ENCODE assay signal across 9 cellular contexts in genomic region chr6:26223213-26223612, GRCh38.
DNase-seq lines count a peak whose midpoint lies in the region; ATAC-seq and TF ChIP-seq lines count a peak whose summit lies in the region.
"Had no signal": no experiment of that assay in that cellular context is flagged by ENCODE, and none has a peak within 500 bp of the region (broad histone marks: within the 10 kb centered on the region; RNA-seq: fewer than 3 reads in every experiment).

No MANE protein-coding gene starts in this region.

- H3K27me3 Mint-ChIP-seq in activated naive CD4-positive, alpha-beta T cell treated with anti-CD3 and anti-CD28 coated beads for 36 hours (ENCODE audit: low read depth), result no peaks in the 10 kb centered on the region
- H3K27me3 Mint-ChIP-seq in T-helper 2 cell treated with Interferon-gamma antibody and Interleukin-4, amounts not matched to agents 5 μg/mL and 100 μg/mL, for 36 hours (ENCODE audit: low read depth), result no peaks in the 10 kb centered on the region
- H3K27me3 Mint-ChIP-seq: dendritic cell treated with granulocyte-macrophage colony-stimulating factor and Interleukin-4, amounts not matched to agents 40 ng/mL and 50 ng/mL, for 4 days had no signal

- no peak for TF ChIP-seq POLR2A in sigmoid colon (IDR thresholded peaks at IDR 0.05)

- H3K36me3 ChIP-seq in endocrine pancreas (ENCODE audit: control insufficient read depth, insufficient read depth, low read length), result peaks cover 2% of the 10 kb centered on the region
- H3K36me3 ChIP-seq in sigmoid colon, result no peaks in the 10 kb centered on the region

- peak; percentile 3 to 22 for ATAC-seq in activated naive CD4-positive, alpha-beta T cell treated with anti-CD3 and anti-CD28 coated beads, Interleukin-2, amount 50 U/mL, for 72 hours
- ATAC-seq in HG03457 (IDR thresholded peaks at IDR 0.05; ENCODE audit: unreplicated experiment), result no peak

- no peaks in the 10 kb centered on the region for H3K9me3 ChIP-seq in endocrine pancreas (ENCODE audit: control insufficient read depth, low read length)
- no peaks in the 10 kb centered on the region for H3K9me3 ChIP-seq in sigmoid colon

- TF ChIP-seq EP300 in sigmoid colon (IDR thresholded peaks at IDR 0.05), result no peak

- no peaks in the 10 kb centered on the region for H3K9me3 Mint-ChIP-seq in activated naive CD4-positive, alpha-beta T cell treated with anti-CD3 and anti-CD28 coated beads, Interleukin-2, amount 50 U/mL, for 72 hours
- H3K9me3 Mint-ChIP-seq in activated naive CD4-positive, alpha-beta T cell treated with anti-CD3 and anti-CD28 coated beads for 36 hours, result no peaks in the 10 kb centered on the region
- no peaks in the 10 kb centered on the region for H3K9me3 Mint-ChIP-seq in T-helper 2 cell treated with Interferon-gamma antibody and Interleukin-4, amounts not matched to agents 5 μg/mL and 100 μg/mL, for 36 hours
- H3K9me3 Mint-ChIP-seq: dendritic cell treated with granulocyte-macrophage colony-stimulating factor and Interleukin-4, amounts not matched to agents 40 ng/mL and 50 ng/mL, for 4 days had no signal

- CTCF ChIA-PET in activated naive CD4-positive, alpha-beta T cell treated with anti-CD3 and anti-CD28 coated beads for 36 hours (lab: Charles Lee), result interaction anchor here (0.7 kb wide), 1 partner anchor 49 kb away, joined by 4 read pairs; no protein-coding TSS in a partner anchor

- H3K36me3 Mint-ChIP-seq in activated naive CD4-positive, alpha-beta T cell treated with anti-CD3 and anti-CD28 coated beads, Interleukin-2, amount 50 U/mL, for 72 hours, result no peaks in the 10 kb centered on the region
- no peaks in the 10 kb centered on the region for H3K36me3 Mint-ChIP-seq in activated naive CD4-positive, alpha-beta T cell treated with anti-CD3 and anti-CD28 coated beads for 36 hours (ENCODE audit: low read depth)
- H3K36me3 Mint-ChIP-seq in T-helper 2 cell treated with Interferon-gamma antibody and Interleukin-4, amounts not matched to agents 5 μg/mL and 100 μg/mL, for 36 hours (ENCODE audit: low read depth), result peaks cover 2% of the 10 kb centered on the region

- peaks cover 6% of the 10 kb centered on the region for H3K4me1 Mint-ChIP-seq in activated naive CD4-positive, alpha-beta T cell treated with anti-CD3 and anti-CD28 coated beads for 36 hours (ENCODE audit: low read depth)
- peaks cover 30% of the 10 kb centered on the region for H3K4me1 Mint-ChIP-seq in T-helper 2 cell treated with Interferon-gamma antibody and Interleukin-4, amounts not matched to agents 5 μg/mL and 100 μg/mL, for 36 hours (ENCODE audit: low read depth)

- no peak for TF ChIP-seq CTCF in sigmoid colon (IDR thresholded peaks at IDR 0.05)

- peak overlapping the region; percentile 75 for H3K4me3 ChIP-seq in endocrine pancreas (ENCODE audit: control insufficient read depth, insufficient read depth, low read length)
- H3K4me3 ChIP-seq in sigmoid colon, result peak overlapping the region; percentile 35 to 59 (median 52)

- H3K4me3 Mint-ChIP-seq in activated naive CD4-positive, alpha-beta T cell treated with anti-CD3 and anti-CD28 coated beads for 36 hours, result no peak overlapping the region
- no peak overlapping the region for H3K4me3 Mint-ChIP-seq in T-helper 2 cell treated with Interferon-gamma antibody and Interleukin-4, amounts not matched to agents 5 μg/mL and 100 μg/mL, for 36 hours
- H3K4me3 Mint-ChIP-seq: dendritic cell treated with granulocyte-macrophage colony-stimulating factor and Interleukin-4, amounts not matched to agents 40 ng/mL and 50 ng/mL, for 4 days had no signal

- DNase-seq in activated naive CD4-positive, alpha-beta T cell treated with anti-CD3 and anti-CD28 coated beads, Interleukin-2, amount 50 U/mL, for 72 hours (ENCODE audit: low spot score in 2 of 2), result no peak
- DNase-seq in activated naive CD4-positive, alpha-beta T cell treated with anti-CD3 and anti-CD28 coated beads for 36 hours, result no peak
- DNase-seq in NCI-H510A (lab: John Stamatoyannopoulos, UW) (peak; percentile 28), sigmoid colon (no peak), D341Med (ENCODE audit: low spot score) (no peak)
- no peak for DNase-seq in T-helper 2 cell treated with Interferon-gamma antibody and Interleukin-4, amounts not matched to agents 5 μg/mL and 100 μg/mL, for 36 hours (ENCODE audit: low spot score)

- H3K27ac ChIP-seq in sigmoid colon, result peak overlapping the region; percentile 85 to 88 (median 86)

- H3K9ac ChIP-seq in endocrine pancreas (ENCODE audit: control insufficient read depth, insufficient read depth, low read length), result no peak overlapping the region

- H3K4me1 ChIP-seq in endocrine pancreas (ENCODE audit: control insufficient read depth, insufficient read depth, low read length), result no peaks in the 10 kb centered on the region
- H3K4me1 ChIP-seq in sigmoid colon, result peaks cover 0 to 16% (median 5%) of the 10 kb centered on the region in 4 donors

- WGBS in sigmoid colon, 2 donors, result 2% methylated on average over 7 of the region's 7 CpGs

- intact Hi-C loops in activated naive CD4-positive, alpha-beta T cell treated with anti-CD3 and anti-CD28 coated beads for 36 hours (cut with micrococcal nuclease), result no loop called here
- intact Hi-C loops in sigmoid colon (cut with DNase I), result no loop called here

- peak overlapping the region in 1 of 2 donors; percentile 81 for H3K27ac Mint-ChIP-seq in activated naive CD4-positive, alpha-beta T cell treated with anti-CD3 and anti-CD28 coated beads, Interleukin-2, amount 50 U/mL, for 72 hours
- H3K27ac Mint-ChIP-seq in activated naive CD4-positive, alpha-beta T cell treated with anti-CD3 and anti-CD28 coated beads for 36 hours, result no peak overlapping the region
- no peak overlapping the region for H3K27ac Mint-ChIP-seq in T-helper 2 cell treated with Interferon-gamma antibody and Interleukin-4, amounts not matched to agents 5 μg/mL and 100 μg/mL, for 36 hours
- H3K27ac Mint-ChIP-seq: dendritic cell treated with granulocyte-macrophage colony-stimulating factor and Interleukin-4, amounts not matched to agents 40 ng/mL and 50 ng/mL, for 4 days had no signal

- H3K27me3 ChIP-seq in endocrine pancreas (ENCODE audit: control insufficient read depth, insufficient read depth, low read length), result peaks cover 3% of the 10 kb centered on the region
- H3K27me3 ChIP-seq in sigmoid colon, result peaks cover 0 to 7% (median 5%) of the 10 kb centered on the region in 3 donors
